ENCODE assay signal across 21 cellular contexts in genomic region chr5:109250080-109250479, GRCh38.
DNase-seq lines count a peak whose midpoint lies in the region; ATAC-seq, FAIRE-seq and TF ChIP-seq lines count a peak whose summit lies in the region.
"Had no signal": no experiment of that assay in that cellular context is flagged by ENCODE, and none has a peak within 500 bp of the region (broad histone marks: within the 10 kb centered on the region; RNA-seq: fewer than 3 reads in every experiment).

No MANE protein-coding gene starts in this region.

- no peak for DNase-seq in bronchial epithelial cell (ENCODE audit: low read depth)
- DNase-seq in nephron progenitor cell: no peak
- peak; percentile 51 for DNase-seq in osteoblast (ENCODE audit: insufficient read length, low spot score, missing footprints)
- no peak for DNase-seq in NCI-H2171 treated with DMSO at 0.1 percent for 48 hours (lab: John Stamatoyannopoulos, UW)
- no peak for DNase-seq in heart right ventricle
- DNase-seq: AML-193; Caco-2; Calu3; CD4-positive, alpha-beta T cell; CD8-positive, alpha-beta T cell; DMS79 treated with DMSO at 0.1 percent for 48 hours; GF-D8 had no signal

- no peak for ATAC-seq in heart right ventricle
- ATAC-seq in HG03342 (IDR thresholded peaks at IDR 0.05; ENCODE audit: unreplicated experiment): no peak
- ATAC-seq: A549; CD8-positive, alpha-beta T cell had no signal

- no peaks in the 10 kb centered on the region for H3K4me1 ChIP-seq in osteoblast (ENCODE audit: insufficient read depth, low read length)
- H3K4me1 ChIP-seq in heart right ventricle: no peaks in the 10 kb centered on the region
- H3K4me1 ChIP-seq: A549, Caco-2 had no signal

- no peak overlapping the region for H3K4me3 Mint-ChIP-seq in nephron progenitor cell
- H3K4me3 Mint-ChIP-seq: B cell; CD4-positive, alpha-beta T cell; CD8-positive, alpha-beta T cell had no signal

- WGBS in heart right ventricle, 2 donors: 89 to 96% methylated on average over 4 of the region's 4 CpGs

- no peaks in the 10 kb centered on the region for H3K4me1 Mint-ChIP-seq in nephron progenitor cell
- H3K4me1 Mint-ChIP-seq: B cell had no signal

- peak; percentile 40 for FAIRE-seq in bronchial epithelial cell (lab: Jason Lieb, UNC)
- FAIRE-seq: A549, D721Med, G401.6, GM12891 had no signal

- H3K9me3 Mint-ChIP-seq in nephron progenitor cell: peaks cover 17% of the 10 kb centered on the region

- H3K9me3 ChIP-seq in osteoblast (ENCODE audit: low read depth, low read length) (peaks cover 2% of the 10 kb centered on the region), heart right ventricle (peaks cover 0 to 18% (median 9%) of the 10 kb centered on the region in 11 donors)

- H3K36me3 ChIP-seq in bronchial epithelial cell (ENCODE audit: control insufficient read depth, insufficient read depth, low read length) (no peaks in the 10 kb centered on the region), osteoblast (ENCODE audit: insufficient read depth, low read length) (no peaks in the 10 kb centered on the region), heart right ventricle (no peaks in the 10 kb centered on the region)

- H3K27me3 Mint-ChIP-seq in nephron progenitor cell (ENCODE audit: low read depth, poor library complexity): peaks cover 5% of the 10 kb centered on the region
- H3K27me3 Mint-ChIP-seq: B cell; CD4-positive, alpha-beta T cell had no signal

- H3K27me3 ChIP-seq in bronchial epithelial cell (ENCODE audit: control insufficient read depth, insufficient read depth, low read length) (no peaks in the 10 kb centered on the region), osteoblast (ENCODE audit: insufficient read depth, low read length) (no peaks in the 10 kb centered on the region), heart right ventricle (no peaks in the 10 kb centered on the region)
- H3K27me3 ChIP-seq: BLaER1 treated with 17β-estradiol and CSF1 and Interleukin-3, amounts not matched to agents 10 nM and 100 nM had no signal

- H3K36me3 Mint-ChIP-seq in nephron progenitor cell (ENCODE audit: low read depth): peaks cover 4% of the 10 kb centered on the region

- TF ChIP-seq CTCF in bronchial epithelial cell (IDR thresholded peaks at IDR 0.05; ENCODE audit: insufficient read depth, low read length, severe bottlenecking) (no peak), nephron progenitor cell (IDR thresholded peaks at IDR 0.05) (no peak), osteoblast (IDR thresholded peaks at IDR 0.05; ENCODE audit: extremely low read depth, low read depth, low read length) (no peak), heart right ventricle (IDR thresholded peaks at IDR 0.05) (no peak)

- intact Hi-C loops in heart right ventricle (cut with DNase I): no loop called here

- H3K4me3 ChIP-seq in bronchial epithelial cell (ENCODE audit: low read depth, low read length) (no peak overlapping the region), osteoblast (ENCODE audit: insufficient read depth, low read length) (no peak overlapping the region), heart right ventricle (no peak overlapping the region)
- H3K4me3 ChIP-seq: A549; BLaER1 treated with 17β-estradiol and CSF1 and Interleukin-3, amounts not matched to agents 10 nM and 100 nM had no signal

- no peak overlapping the region for H2AFZ ChIP-seq in osteoblast (ENCODE audit: low read length)

- H3K27ac Mint-ChIP-seq in nephron progenitor cell: peak overlapping the region; percentile 18
- H3K27ac Mint-ChIP-seq: B cell; CD4-positive, alpha-beta T cell; CD8-positive, alpha-beta T cell had no signal

- no peak overlapping the region for H3K4me2 ChIP-seq in osteoblast (ENCODE audit: insufficient read depth, low read length)
- H3K4me2 ChIP-seq: A549 had no signal

- H4K20me1 ChIP-seq in osteoblast (ENCODE audit: insufficient read depth, low read length): no peaks in the 10 kb centered on the region
- H4K20me1 ChIP-seq: BLaER1 treated with 17β-estradiol and CSF1 and Interleukin-3, amounts not matched to agents 10 nM and 100 nM had no signal

- H3K27ac ChIP-seq in osteoblast (ENCODE audit: low read depth, low read length): no peak overlapping the region
- H3K27ac ChIP-seq in heart right ventricle: no peak overlapping the region
- H3K27ac ChIP-seq: 22Rv1, A549, C4-2B had no signal

- H3K79me2 ChIP-seq in osteoblast (ENCODE audit: insufficient read depth, low read length): no peaks in the 10 kb centered on the region
